Comparison of ENCODE assay signal across 23 cellular contexts in the genomic region with DNA sequence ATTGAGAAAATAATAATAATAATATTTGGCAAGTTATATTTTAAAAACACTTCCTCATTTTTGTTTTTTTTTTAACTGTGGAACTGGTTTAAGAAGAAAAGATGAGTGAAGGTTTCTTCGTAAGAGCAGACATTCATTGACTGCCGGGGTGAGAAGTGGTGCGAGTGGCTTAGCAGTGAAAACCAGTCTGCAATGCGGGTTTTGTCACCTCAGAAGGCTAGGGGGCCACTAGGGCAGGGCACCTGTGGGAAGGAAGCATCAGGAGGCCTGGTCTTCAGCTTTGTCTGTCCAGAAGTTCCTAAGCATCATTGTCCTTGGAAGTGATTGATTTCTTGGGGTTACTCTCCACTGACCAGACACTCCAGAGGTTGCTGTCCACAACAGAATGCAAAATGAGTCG.
"Had no signal": no experiment of that assay in that cellular context is flagged by ENCODE, and none has a peak within 500 bp of the region (broad histone marks: within the 10 kb centered on the region; RNA-seq: fewer than 3 reads in every experiment).

No MANE protein-coding gene starts in this region.

- H3K4me1 Mint-ChIP-seq: naive thymus-derived CD4-positive, alpha-beta T cell had no signal

- H3K27ac ChIP-seq: colonic mucosa, dorsolateral prefrontal cortex, epithelial cell of prostate, esophagus squamous epithelium, gastrocnemius medialis, heart right ventricle, left lung, lower lobe of right lung had no signal

- H3K4me1 ChIP-seq: colonic mucosa, esophagus squamous epithelium, gastrocnemius medialis, heart right ventricle, left lung, lower lobe of right lung had no signal

- H3K36me3 Mint-ChIP-seq: naive thymus-derived CD4-positive, alpha-beta T cell had no signal

- H3K4me3 Mint-ChIP-seq: naive thymus-derived CD4-positive, alpha-beta T cell had no signal

- DNase-seq: colonic mucosa; dermis blood vessel endothelial cell; dorsolateral prefrontal cortex; effector CD4-positive, alpha-beta T cell; effector memory CD4-positive, alpha-beta T cell; erythroblast; esophagus squamous epithelium; foreskin fibroblast; foreskin melanocyte; gastrocnemius medialis; glutamatergic neuron; head of caudate nucleus; heart right ventricle; hippocampal formation; left cardiac atrium; left lung; left ventricle myocardium superior; lower lobe of right lung; mesenchymal stem cell; midbrain; naive thymus-derived CD4-positive, alpha-beta T cell had no signal

- ATAC-seq: esophagus mucosa; gastrocnemius medialis; heart right ventricle; left cardiac atrium; left lung; left ventricle myocardium superior; lower lobe of right lung; naive thymus-derived CD4-positive, alpha-beta T cell had no signal

- H3K4me3 ChIP-seq: colonic mucosa, dorsolateral prefrontal cortex, esophagus squamous epithelium, gastrocnemius medialis, heart right ventricle, left lung, lower lobe of right lung had no signal

- H3K9me3 ChIP-seq: colonic mucosa, esophagus squamous epithelium, gastrocnemius medialis, left lung, lower lobe of right lung had no signal

- H3K27me3 ChIP-seq: colonic mucosa, dorsolateral prefrontal cortex, esophagus squamous epithelium, gastrocnemius medialis, heart right ventricle, left lung had no signal

- H3K27ac Mint-ChIP-seq: naive thymus-derived CD4-positive, alpha-beta T cell had no signal

- H3K36me3 ChIP-seq: colonic mucosa, esophagus squamous epithelium, gastrocnemius medialis, heart right ventricle, left lung, lower lobe of right lung had no signal
